12 cellular contexts compared by ENCODE assay signal in the genomic region with DNA sequence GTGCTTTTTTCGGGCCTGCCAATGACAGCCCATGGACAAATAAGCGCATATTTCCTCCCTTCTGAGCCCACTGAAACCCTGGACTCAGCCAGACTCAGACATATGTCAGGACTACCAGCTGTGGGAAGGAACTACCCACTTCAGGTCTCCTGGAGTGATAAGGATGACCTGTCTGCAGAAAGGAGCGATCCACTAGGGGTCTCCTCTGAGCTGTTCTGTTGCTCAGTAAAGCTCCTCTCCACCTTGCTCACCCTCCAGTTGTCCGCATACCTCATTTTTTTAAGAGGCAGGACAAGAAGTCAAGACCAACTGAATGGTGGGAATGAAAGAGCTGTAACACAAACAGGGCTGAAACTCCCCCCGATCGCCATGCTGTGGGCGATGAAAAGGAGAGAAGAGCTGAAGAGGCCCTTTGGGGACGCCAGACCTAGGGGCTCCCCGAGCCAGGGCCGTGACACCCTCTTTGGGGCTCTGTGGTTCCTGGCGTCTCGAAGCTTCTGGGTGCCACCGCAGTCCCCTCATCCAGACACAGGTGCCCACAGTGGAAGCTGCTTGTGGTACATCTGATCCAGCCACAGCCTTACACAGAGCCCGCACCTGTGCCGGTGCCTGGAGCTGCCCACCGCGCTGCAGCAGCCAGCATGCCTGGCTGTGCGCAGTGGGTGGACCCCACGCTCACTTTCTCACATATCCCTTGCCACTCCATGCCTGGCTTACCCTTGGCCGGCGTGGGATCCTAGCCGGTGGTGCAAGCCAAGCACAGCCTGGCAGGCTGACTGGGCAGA.
DNase-seq lines count a peak whose midpoint lies in the region; ATAC-seq, FAIRE-seq and TF ChIP-seq lines count a peak whose summit lies in the region.
"Had no signal": no experiment of that assay in that cellular context is flagged by ENCODE, and none has a peak within 500 bp of the region (broad histone marks: within the 10 kb centered on the region; RNA-seq: fewer than 3 reads in every experiment).

No MANE protein-coding gene starts in this region.

- 78% methylated on average over 16 of the region's 22 CpGs for WGBS in SK-N-SH (ENCODE audit: low lambda C conversion rate)

- no peak overlapping the region for H2AFZ ChIP-seq in SK-N-SH (ENCODE audit: low read depth)

- no peak for DNase-seq in D721Med (ENCODE audit: insufficient read length, low spot score)
- peak; percentile 51 for DNase-seq in HT-29 (ENCODE audit: low spot score)
- peak; percentile 23 for DNase-seq in SK-N-SH
- no peak for DNase-seq in kidney epithelial cell (ENCODE audit: low read depth)
- no peak for DNase-seq in COR-L47 (lab: John Stamatoyannopoulos, UW)
- no peak for DNase-seq in GDM1 (lab: John Stamatoyannopoulos, UW)
- DNase-seq: activated CD8-positive, alpha-beta memory T cell treated with anti-CD3 and anti-CD28 coated beads, Interleukin-2, amount 50 U/mL, for 48 hours; naive B cell had no signal

- POLR2A ChIA-PET in SK-N-SH (lab: Yijun Ruan, JAX) = no interaction called here

- no peak overlapping the region for H3K27ac ChIP-seq in SK-N-SH (ENCODE audit: low read depth in 2 of 2, low read length in 1 of 2)
- H3K27ac ChIP-seq: SK-N-MC, upper lobe of left lung had no signal

- no peaks in the 10 kb centered on the region for H3K36me3 ChIP-seq in SK-N-SH (replicated peaks in 1 of 2; ENCODE audit: control insufficient read depth in 1 of 2, insufficient read depth in 2 of 2, low read length in 1 of 2)
- H3K36me3 ChIP-seq in kidney epithelial cell (ENCODE audit: control insufficient read depth, insufficient read depth, low read length) = no peaks in the 10 kb centered on the region
- H3K36me3 ChIP-seq: upper lobe of left lung had no signal

- H3K79me2 ChIP-seq in SK-N-SH (ENCODE audit: insufficient read depth) = no peaks in the 10 kb centered on the region

- H3K4me1 ChIP-seq in SK-N-SH (ENCODE audit: control insufficient read depth in 1 of 2, insufficient read depth in 2 of 2, low read depth in 1 of 2, low read length in 1 of 2) = no peaks in the 10 kb centered on the region
- H3K4me1 ChIP-seq: upper lobe of left lung had no signal

- H3K4me3 ChIP-seq in SK-N-SH (ENCODE audit: low read depth in 2 of 2, low read length in 1 of 2) (no peak overlapping the region), kidney epithelial cell (ENCODE audit: low read depth, low read length) (no peak overlapping the region)
- H3K4me3 ChIP-seq: SK-N-MC, upper lobe of left lung had no signal

- ATAC-seq in HG03378 (IDR thresholded peaks at IDR 0.05; ENCODE audit: unreplicated experiment) (no peak), HG03520 (IDR thresholded peaks at IDR 0.05; ENCODE audit: unreplicated experiment) (no peak)

- CTCF ChIA-PET in SK-N-SH (lab: Yijun Ruan, JAX) = interaction anchor here (0.6 to 1.4 kb wide), 6 partner anchors 10 to 1290 kb away, joined by 3 to 5 read pairs (median 3); no protein-coding TSS in a partner anchor

- no peaks in the 10 kb centered on the region for H3K9me2 ChIP-seq in SK-N-SH

- FAIRE-seq in D721Med (lab: Jason Lieb, UNC) = no peak

- TF ChIP-seq CTCF in D721Med (IDR thresholded peaks at IDR 0.05; ENCODE audit: insufficient read depth, missing control alignments) (peak; percentile 40), SK-N-SH (IDR thresholded peaks at IDR 0.05) (peak; percentile 37), kidney epithelial cell (IDR thresholded peaks at IDR 0.05; ENCODE audit: insufficient read depth, low read length, poor library complexity, severe bottlenecking) (peak; percentile 7)

- no peak for TF ChIP-seq EP300 in SK-N-SH (IDR thresholded peaks at IDR 0.05; ENCODE audit: borderline replicate concordance in 1 of 2, low read depth in 1 of 2, low read length in 1 of 2)

- H3K27me3 ChIP-seq in SK-N-SH (ENCODE audit: insufficient read depth) (no peaks in the 10 kb centered on the region), kidney epithelial cell (ENCODE audit: control insufficient read depth, insufficient read depth, low read length) (no peaks in the 10 kb centered on the region)
- H3K27me3 ChIP-seq: upper lobe of left lung had no signal

- peak; percentile 64 for TF ChIP-seq RAD21 in SK-N-SH (IDR thresholded peaks at IDR 0.05; ENCODE audit: low read length)

- H3K9ac ChIP-seq in SK-N-SH = no peak overlapping the region

- no peaks in the 10 kb centered on the region for H3F3A ChIP-seq in SK-N-SH (replicated peaks; ENCODE audit: insufficient read depth)

- no peaks in the 10 kb centered on the region for H3K9me3 ChIP-seq in SK-N-SH
- H3K9me3 ChIP-seq: upper lobe of left lung had no signal

- no peak overlapping the region for H3K4me2 ChIP-seq in SK-N-SH

- H4K20me1 ChIP-seq in SK-N-SH (ENCODE audit: insufficient read depth) = no peaks in the 10 kb centered on the region

TF ChIP-seq in SK-N-SH, 30 proteins besides CTCF, POLR2A, EP300 and RAD21:
- TF ChIP-seq EZH2phosphoT487 (IDR thresholded peaks at IDR 0.05; ENCODE audit: borderline replicate concordance, low read depth) (no peak), SMC3 (IDR thresholded peaks at IDR 0.05; ENCODE audit: low read depth, low read length) (peak; percentile 30; the same call in 1 of the 2 replicates), RFX5 (IDR thresholded peaks at IDR 0.05; ENCODE audit: low read length) (no peak), ELF1 (IDR thresholded peaks at IDR 0.05) (no peak), POLR2AphosphoS5 (IDR thresholded peaks at IDR 0.05; ENCODE audit: low read depth, low read length) (no peak), JUND (IDR thresholded peaks at IDR 0.05) (no peak)
- TF ChIP-seq, protein P1, sequence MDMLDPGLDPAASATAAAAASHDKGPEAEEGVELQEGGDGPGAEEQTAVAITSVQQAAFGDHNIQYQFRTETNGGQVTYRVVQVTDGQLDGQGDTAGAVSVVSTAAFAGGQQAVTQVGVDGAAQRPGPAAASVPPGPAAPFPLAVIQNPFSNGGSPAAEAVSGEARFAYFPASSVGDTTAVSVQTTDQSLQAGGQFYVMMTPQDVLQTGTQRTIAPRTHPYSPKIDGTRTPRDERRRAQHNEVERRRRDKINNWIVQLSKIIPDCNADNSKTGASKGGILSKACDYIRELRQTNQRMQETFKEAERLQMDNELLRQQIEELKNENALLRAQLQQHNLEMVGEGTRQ (IDR thresholded peaks at IDR 0.05; ENCODE audit: borderline replicate concordance, low read depth, low read length) = no peak
TF ChIP-seq in SK-N-SH: peak in this region for 1.

Comparison
In these comparisons a context has a peak if more than half of its experiments do, and no peak if none do; other contexts are left out.
1. DNase-seq: peak in HT-29 (single experiment) and SK-N-SH (single experiment); none in D721Med (single experiment), kidney epithelial cell (single experiment), COR-L47 (single experiment) and GDM1 (single experiment).
2. Peak in every context shown above with its lines, with median percentiles within 50 percentile points of each other: CTCF ChIP-seq.